Comparison of ENCODE assay signal across 14 cellular contexts in genomic region chr14:22484638-22485037, GRCh38.
A peak's percentile ranks its signal among the peaks of the same experiment; 100 is the strongest.
DNase-seq lines count a peak whose midpoint lies in the region; ATAC-seq and TF ChIP-seq lines count a peak whose summit lies in the region.
"Had no signal": no experiment of that assay in that cellular context is flagged by ENCODE, and none has a peak within 500 bp of the region (broad histone marks: within the 10 kb centered on the region; RNA-seq: fewer than 3 reads in every experiment).

No MANE protein-coding gene starts in this region.

- intact Hi-C loops in activated B cell treated with CpG ODN at 0.5 μM for 24 hours (cut with micrococcal nuclease) = no loop called here
- intact Hi-C loops in body of pancreas (cut with DNase I) = no loop called here

- no peak for DNase-seq in activated CD8-positive, alpha-beta memory T cell treated with anti-CD3 and anti-CD28 coated beads, Interleukin-2, amount 10 ng/mL, durations not matched to agents 7 days and 5 days
- DNase-seq in activated CD8-positive, alpha-beta memory T cell treated with anti-CD3 and anti-CD28 coated beads, Interleukin-2, amount 50 U/mL, for 4 hours = no peak
- no peak for DNase-seq in activated B cell treated with CpG ODN at 0.5 μM for 24 hours
- peak; percentile 86 for DNase-seq in fibroblast of the aortic adventitia (ENCODE audit: low read depth)
- DNase-seq in stimulated activated effector memory CD8-positive, alpha-beta T cell treated with anti-CD3 and anti-CD28 coated beads, Interleukin-12 subunit alpha, Interleukin-12 subunit beta, amount 100 ng/mL, for 72 hours (ENCODE audit: low spot score in 2 of 2) = no peak
- no peak for DNase-seq in mucosa of gallbladder (ENCODE audit: low spot score)
- no peak for DNase-seq in body of pancreas
- DNase-seq in SK-N-DZ (ENCODE audit: low spot score) = no peak
- DNase-seq: ACHN; activated CD4-positive, alpha-beta T cell treated with anti-CD3 and anti-CD28 coated beads for 1 hour; amniotic stem cell; mucosa of descending colon; sigmoid colon; trophoblast cell had no signal

- H3K27ac Mint-ChIP-seq in activated CD8-positive, alpha-beta memory T cell treated with anti-CD3 and anti-CD28 coated beads, Interleukin-2, amount 10 ng/mL, durations not matched to agents 7 days and 5 days = peak overlapping the region; percentile 80
- H3K27ac Mint-ChIP-seq in activated B cell treated with CpG ODN at 0.5 μM for 24 hours = peak overlapping the region; percentile 85
- no peak overlapping the region for H3K27ac Mint-ChIP-seq in stimulated activated effector memory CD8-positive, alpha-beta T cell treated with anti-CD3 and anti-CD28 coated beads, Interleukin-12 subunit alpha, Interleukin-12 subunit beta, amount 100 ng/mL, for 72 hours

- no peak for TF ChIP-seq CTCF in activated B cell treated with CpG ODN at 0.5 μM for 24 hours (IDR thresholded peaks at IDR 0.05)
- TF ChIP-seq CTCF in fibroblast of the aortic adventitia (IDR thresholded peaks at IDR 0.05; ENCODE audit: insufficient read depth, low read length) = peak; percentile 21
- no peak for TF ChIP-seq CTCF in body of pancreas (IDR thresholded peaks at IDR 0.05)

- H3K36me3 Mint-ChIP-seq in activated CD8-positive, alpha-beta memory T cell treated with anti-CD3 and anti-CD28 coated beads, Interleukin-2, amount 10 ng/mL, durations not matched to agents 7 days and 5 days = peaks cover 19% of the 10 kb centered on the region
- peaks cover 2% of the 10 kb centered on the region for H3K36me3 Mint-ChIP-seq in activated B cell treated with CpG ODN at 0.5 μM for 24 hours (ENCODE audit: low read depth)
- peaks cover 68% of the 10 kb centered on the region for H3K36me3 Mint-ChIP-seq in stimulated activated effector memory CD8-positive, alpha-beta T cell treated with anti-CD3 and anti-CD28 coated beads, Interleukin-12 subunit alpha, Interleukin-12 subunit beta, amount 100 ng/mL, for 72 hours

- no peaks in the 10 kb centered on the region for H3K4me1 ChIP-seq in body of pancreas

- no peaks in the 10 kb centered on the region for H3K4me1 Mint-ChIP-seq in activated CD8-positive, alpha-beta memory T cell treated with anti-CD3 and anti-CD28 coated beads, Interleukin-2, amount 10 ng/mL, durations not matched to agents 7 days and 5 days
- H3K4me1 Mint-ChIP-seq in activated B cell treated with CpG ODN at 0.5 μM for 24 hours = peaks cover 97% of the 10 kb centered on the region
- peaks cover 5% of the 10 kb centered on the region for H3K4me1 Mint-ChIP-seq in stimulated activated effector memory CD8-positive, alpha-beta T cell treated with anti-CD3 and anti-CD28 coated beads, Interleukin-12 subunit alpha, Interleukin-12 subunit beta, amount 100 ng/mL, for 72 hours

- no peaks in the 10 kb centered on the region for H3K27me3 ChIP-seq in body of pancreas
- H3K27me3 ChIP-seq: sigmoid colon had no signal

- H3K9me3 ChIP-seq in body of pancreas = no peaks in the 10 kb centered on the region
- H3K9me3 ChIP-seq: mucosa of descending colon, sigmoid colon had no signal

- H3K4me3 ChIP-seq in fibroblast of the aortic adventitia (ENCODE audit: low read depth, low read length) (no peak overlapping the region), body of pancreas (no peak overlapping the region)
- H3K4me3 ChIP-seq: mucosa of descending colon, sigmoid colon had no signal

- POLR2A ChIA-PET in activated B cell treated with CpG ODN at 0.5 μM for 24 hours (lab: Charles Lee) = interaction anchor here (0.9 to 17.2 kb wide), 12 partner anchors 9 to 93 kb away, joined by 3 to 243 read pairs (median 6); no protein-coding TSS in a partner anchor

- H3K36me3 ChIP-seq in body of pancreas (replicated peaks in 1 of 2; ENCODE audit: insufficient read depth in 1 of 2, low read depth in 2 of 2) = no peaks in the 10 kb centered on the region
- H3K36me3 ChIP-seq: sigmoid colon had no signal

- no peak for TF ChIP-seq POLR2A in body of pancreas (IDR thresholded peaks at IDR 0.05)

- no peak overlapping the region for H3K27ac ChIP-seq in body of pancreas
- H3K27ac ChIP-seq: sigmoid colon had no signal

- no peaks in the 10 kb centered on the region for H3K9me3 Mint-ChIP-seq in activated CD8-positive, alpha-beta memory T cell treated with anti-CD3 and anti-CD28 coated beads, Interleukin-2, amount 10 ng/mL, durations not matched to agents 7 days and 5 days (ENCODE audit: low read depth)
- no peaks in the 10 kb centered on the region for H3K9me3 Mint-ChIP-seq in activated B cell treated with CpG ODN at 0.5 μM for 24 hours
- no peaks in the 10 kb centered on the region for H3K9me3 Mint-ChIP-seq in stimulated activated effector memory CD8-positive, alpha-beta T cell treated with anti-CD3 and anti-CD28 coated beads, Interleukin-12 subunit alpha, Interleukin-12 subunit beta, amount 100 ng/mL, for 72 hours

- WGBS in body of pancreas, 2 donors = 57 to 64% methylated on average over 4 of the region's 4 CpGs

- CTCF ChIA-PET in activated CD8-positive, alpha-beta memory T cell treated with anti-CD3 and anti-CD28 coated beads, Interleukin-2, amount 10 ng/mL, durations not matched to agents 7 days and 5 days (lab: Charles Lee) = no interaction called here
- CTCF ChIA-PET in activated B cell treated with CpG ODN at 0.5 μM for 24 hours (lab: Charles Lee) = interaction anchor here (0.9 to 6.7 kb wide), 4 partner anchors 11 to 100 kb away, joined by 3 to 32 read pairs (median 4); no protein-coding TSS in a partner anchor

- H3K4me3 Mint-ChIP-seq in activated CD8-positive, alpha-beta memory T cell treated with anti-CD3 and anti-CD28 coated beads, Interleukin-2, amount 10 ng/mL, durations not matched to agents 7 days and 5 days = peak overlapping the region; percentile 66
- H3K4me3 Mint-ChIP-seq in activated B cell treated with CpG ODN at 0.5 μM for 24 hours = no peak overlapping the region
- peak overlapping the region; percentile 47 for H3K4me3 Mint-ChIP-seq in stimulated activated effector memory CD8-positive, alpha-beta T cell treated with anti-CD3 and anti-CD28 coated beads, Interleukin-12 subunit alpha, Interleukin-12 subunit beta, amount 100 ng/mL, for 72 hours

- ATAC-seq in activated CD8-positive, alpha-beta memory T cell treated with anti-CD3 and anti-CD28 coated beads, Interleukin-2, amount 10 ng/mL, durations not matched to agents 7 days and 5 days = no peak
- ATAC-seq in activated B cell treated with CpG ODN at 0.5 μM for 24 hours (ENCODE audit: low read depth) (no peak), body of pancreas (no peak)
- ATAC-seq in stimulated activated effector memory CD8-positive, alpha-beta T cell treated with anti-CD3 and anti-CD28 coated beads, Interleukin-12 subunit alpha, Interleukin-12 subunit beta, amount 100 ng/mL, for 72 hours = no peak

- no peaks in the 10 kb centered on the region for H3K27me3 Mint-ChIP-seq in activated CD8-positive, alpha-beta memory T cell treated with anti-CD3 and anti-CD28 coated beads, Interleukin-2, amount 10 ng/mL, durations not matched to agents 7 days and 5 days
- H3K27me3 Mint-ChIP-seq in activated B cell treated with CpG ODN at 0.5 μM for 24 hours = no peaks in the 10 kb centered on the region
